1 cellular context compared by ENCODE assay signal in the genomic region with DNA sequence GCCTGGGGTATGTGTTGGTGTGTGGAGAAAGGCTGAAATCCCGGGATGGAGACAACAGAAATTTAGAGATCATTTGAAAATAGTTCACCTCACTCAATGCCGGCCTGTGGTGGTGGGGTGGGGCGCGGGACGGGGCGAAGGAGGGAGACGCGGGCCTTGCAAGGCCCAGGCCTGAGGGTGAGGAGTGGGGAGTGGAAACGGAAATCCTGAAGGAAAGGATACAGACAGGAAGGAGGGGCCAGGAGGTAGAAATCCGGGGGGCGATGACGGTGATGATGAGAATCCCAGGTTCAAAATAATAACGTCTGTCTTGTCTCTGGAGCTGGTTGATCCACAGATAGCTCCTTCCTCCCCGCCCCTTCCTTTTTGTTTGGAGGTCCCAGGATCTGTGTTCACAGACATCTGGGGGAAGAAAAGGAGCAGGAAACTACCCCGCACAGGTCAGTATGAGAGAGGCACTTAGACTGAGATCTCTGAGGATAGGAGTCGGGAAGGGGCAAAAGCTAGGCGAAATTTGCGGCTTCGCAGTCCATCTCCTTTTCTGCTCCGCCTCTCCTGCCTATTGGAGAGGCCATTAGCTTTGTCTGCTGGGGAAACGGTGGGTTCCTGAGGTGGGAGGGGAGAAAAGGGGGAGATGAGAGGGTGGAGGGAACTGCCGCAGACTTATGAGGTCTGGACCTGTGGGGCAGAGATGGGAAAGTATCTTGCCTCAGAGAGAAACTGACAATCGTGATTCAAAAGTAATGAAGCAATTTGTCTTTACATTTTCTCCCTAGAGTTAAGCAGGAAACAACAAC.
TF ChIP-seq lines count a peak whose summit lies in the region.

No MANE protein-coding gene starts in this region.

TF ChIP-seq in endothelial cell of umbilical vein, 7 proteins besides CTCF, POLR2A, EP300 and RAD21:
- TF ChIP-seq, protein P1, sequence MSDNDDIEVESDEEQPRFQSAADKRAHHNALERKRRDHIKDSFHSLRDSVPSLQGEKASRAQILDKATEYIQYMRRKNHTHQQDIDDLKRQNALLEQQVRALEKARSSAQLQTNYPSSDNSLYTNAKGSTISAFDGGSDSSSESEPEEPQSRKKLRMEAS (IDR thresholded peaks at IDR 0.05; ENCODE audit: insufficient read depth, insufficient read length) = no peak
- no peak for TF ChIP-seq GATA2 (IDR thresholded peaks at IDR 0.05; ENCODE audit: insufficient read depth, insufficient read length, low read depth, low read length)
- TF ChIP-seq FOS (IDR thresholded peaks at IDR 0.05; ENCODE audit: borderline replicate concordance, insufficient read depth, low read length) = no peak
- no peak for TF ChIP-seq MYC (IDR thresholded peaks at IDR 0.05; ENCODE audit: low read depth, low read length)
- no peak for TF ChIP-seq JUN (IDR thresholded peaks at IDR 0.05; ENCODE audit: borderline replicate concordance, insufficient read depth, insufficient read length, low read depth)
- TF ChIP-seq EZH2 (IDR thresholded peaks at IDR 0.05; ENCODE audit: borderline replicate concordance, low read depth, low read length, severe bottlenecking) = no peak
- TF ChIP-seq POLR2AphosphoS5 (IDR thresholded peaks at IDR 0.05; ENCODE audit: insufficient read depth, low read depth, low read length) = no peak
